In genomic region chr3:70248856-70249255, GRCh38 we compare ENCODE assay signal across 30 cellular contexts.
"Had no signal": no experiment of that assay in that cellular context is flagged by ENCODE, and none has a peak within 500 bp of the region (broad histone marks: within the 10 kb centered on the region; RNA-seq: fewer than 3 reads in every experiment).

No MANE protein-coding gene starts in this region.

- H3K27me3 ChIP-seq: body of pancreas, breast epithelium, cardiac muscle cell, colonic mucosa, esophagus muscularis mucosa, foreskin keratinocyte, gastrocnemius medialis had no signal

- H3K9me3 ChIP-seq: body of pancreas, breast epithelium, colonic mucosa, esophagus muscularis mucosa, gastrocnemius medialis had no signal

- H3K27ac ChIP-seq: body of pancreas, breast epithelium, cardiac muscle cell, colonic mucosa, dorsolateral prefrontal cortex, foreskin keratinocyte, gastrocnemius medialis, heart left ventricle had no signal

- H3K4me1 ChIP-seq: body of pancreas, breast epithelium, colonic mucosa, foreskin keratinocyte, gastrocnemius medialis, heart left ventricle had no signal

- H3K36me3 ChIP-seq: breast epithelium, cardiac muscle cell, colonic mucosa, esophagus muscularis mucosa, gastrocnemius medialis, heart left ventricle had no signal

- ATAC-seq: activated CD4-positive, alpha-beta T cell treated with anti-CD3 and anti-CD28 coated beads for 36 hours; activated naive CD4-positive, alpha-beta T cell treated with anti-CD3 and anti-CD28 coated beads, Interleukin-2, amount 50 U/mL, for 72 hours; activated T-cell treated with anti-CD3 and anti-CD28 coated beads, Interleukin-2, amount 50 U/mL, for 72 hours; body of pancreas; foreskin keratinocyte; gastrocnemius medialis; heart left ventricle had no signal

- DNase-seq: activated CD4-positive, alpha-beta memory T cell treated with anti-CD3 and anti-CD28 coated beads, Interleukin-2, amount 10 ng/mL, durations not matched to agents 7 days and 5 days; activated CD4-positive, alpha-beta T cell treated with anti-CD3 and anti-CD28 coated beads for 36 hours; activated CD4-positive, alpha-beta T cell treated with anti-CD3 and anti-CD28 coated beads, Interleukin-2, amount 10 ng/mL, durations not matched to agents 24 days and 14 days; activated CD4-positive, CD25-positive, alpha-beta regulatory T cell; activated CD4-positive, CD25-positive, alpha-beta regulatory T cell treated with anti-CD3 and anti-CD28 coated beads, Interleukin-2, amount 50 U/mL, for 72 hours; activated CD8-positive, alpha-beta memory T cell treated with anti-CD3 and anti-CD28 coated beads, Interleukin-2, amount 50 U/mL, for 48 hours; activated gamma-delta T cell; activated naive CD4-positive, alpha-beta T cell; activated naive CD4-positive, alpha-beta T cell treated with anti-CD3 and anti-CD28 coated beads, Interleukin-2, amount 10 ng/mL, durations not matched to agents 7 days and 5 days; activated naive CD8-positive, alpha-beta T cell treated with anti-CD3 and anti-CD28 coated beads, Interleukin-2, amount 10 ng/mL, durations not matched to agents 7 days and 5 days; activated T-cell treated with anti-CD3 and anti-CD28 coated beads for 4 hours; activated T-cell treated with anti-CD3 and anti-CD28 coated beads, Interleukin-2, amount 50 U/mL, for 24 hours; activated T-cell treated with anti-CD3 and anti-CD28 coated beads, Interleukin-2, amount 50 U/mL, for 72 hours; body of pancreas; central memory CD4-positive, alpha-beta T cell; cerebellar nuclear complex; colonic mucosa; dorsolateral prefrontal cortex; effector memory CD4-positive, alpha-beta T cell; endodermal cell; erythroblast; foreskin keratinocyte; gastrocnemius medialis; glutamatergic neuron; T-helper 2 cell had no signal

- H3K4me3 ChIP-seq: body of pancreas, breast epithelium, cardiac muscle cell, colonic mucosa, dorsolateral prefrontal cortex, esophagus muscularis mucosa, gastrocnemius medialis, heart left ventricle had no signal
